Comparison of ENCODE assay signal across 19 cellular contexts in genomic region chr2:239111401-239112100, GRCh38.
"Had no signal": no experiment of that assay in that cellular context is flagged by ENCODE, and none has a peak within 500 bp of the region (broad histone marks: within the 10 kb centered on the region; RNA-seq: fewer than 3 reads in every experiment).

No MANE protein-coding gene starts in this region.

- H3K4me3 ChIP-seq: colonic mucosa, pancreas, thoracic aorta had no signal

- H3K27ac ChIP-seq: colonic mucosa, foreskin keratinocyte, pancreas, thoracic aorta had no signal

- DNase-seq: activated CD4-positive, alpha-beta T cell treated with anti-CD3 and anti-CD28 coated beads, Interleukin-2, amount 10 ng/mL, durations not matched to agents 24 days and 14 days; activated CD4-positive, CD25-positive, alpha-beta regulatory T cell; activated CD8-positive, alpha-beta memory T cell treated with anti-CD3 and anti-CD28 coated beads, Interleukin-2, amount 50 U/mL, for 4 hours; activated CD8-positive, alpha-beta T cell treated with anti-CD3 and anti-CD28 coated beads, Interleukin-2, amount 10 ng/mL, durations not matched to agents 7 days and 5 days; activated gamma-delta T cell; activated T-cell treated with anti-CD3 and anti-CD28 coated beads, Interleukin-2, amount 50 U/mL, for 48 hours; caudate nucleus; colonic mucosa; effector CD8-positive, alpha-beta T cell; foreskin keratinocyte; immature natural killer cell; mesendoderm; stimulated activated CD4-positive, alpha-beta T cell treated with anti-CD3 and anti-CD28 coated beads, Interleukin-15, amount 100 ng/mL, for 24 hours; stimulated activated CD4-positive, alpha-beta T cell treated with anti-CD3 and anti-CD28 coated beads, Interleukin-4, amount 100 ng/mL, for 1 hour; stimulated activated naive CD4-positive, alpha-beta T cell treated with Interleukin-2 at 50 U/mL for 16 hours; SW 1271 had no signal

- H3K27me3 ChIP-seq: colonic mucosa, foreskin keratinocyte, pancreas had no signal

- H3K9me3 ChIP-seq: colonic mucosa, pancreas, thoracic aorta had no signal

- ATAC-seq: activated CD8-positive, alpha-beta T cell treated with anti-CD3 and anti-CD28 coated beads, Interleukin-2, amount 10 ng/mL, durations not matched to agents 7 days and 5 days; activated naive CD4-positive, alpha-beta T cell treated with anti-CD3 and anti-CD28 coated beads, Interleukin-2, amount 50 U/mL, for 72 hours; foreskin keratinocyte; pancreas had no signal

- H3K4me1 ChIP-seq: foreskin keratinocyte had no signal
